Comparison of ENCODE assay signal across 24 cellular contexts in genomic region chr7:70349819-70350218, GRCh38.
A peak's percentile ranks its signal among the peaks of the same experiment; 100 is the strongest.
DNase-seq lines count a peak whose midpoint lies in the region; ATAC-seq and TF ChIP-seq lines count a peak whose summit lies in the region.
"Had no signal": no experiment of that assay in that cellular context is flagged by ENCODE, and none has a peak within 500 bp of the region (broad histone marks: within the 10 kb centered on the region; RNA-seq: fewer than 3 reads in every experiment).

No MANE protein-coding gene starts in this region.

- peaks cover 2% of the 10 kb centered on the region for H3K27me3 Mint-ChIP-seq in neural progenitor cell (ENCODE audit: insufficient read depth, low read depth)
- H3K27me3 Mint-ChIP-seq: CD4-positive, alpha-beta T cell; CD8-positive, alpha-beta memory T cell had no signal

- peak; percentile 69 for ATAC-seq in Right ventricle myocardium superior (ENCODE audit: poor library complexity)
- ATAC-seq in heart left ventricle = peak; percentile 69 to 90 (median 88)
- ATAC-seq in left ventricle myocardium superior = peak; percentile 75
- ATAC-seq: A549, GM12878 had no signal

- H3K9me3 ChIP-seq in right atrium auricular region (no peaks in the 10 kb centered on the region), heart left ventricle (no peaks in the 10 kb centered on the region), neural progenitor cell (ENCODE audit: low read depth) (no peaks in the 10 kb centered on the region), testis (no peaks in the 10 kb centered on the region)
- H3K9me3 ChIP-seq: A549, BE2C had no signal

- no peak for TF ChIP-seq CTCF in right atrium auricular region (IDR thresholded peaks at IDR 0.05)
- no peak for TF ChIP-seq CTCF in heart left ventricle (IDR thresholded peaks at IDR 0.05)
- TF ChIP-seq CTCF in neural progenitor cell (IDR thresholded peaks at IDR 0.05) = no peak
- TF ChIP-seq CTCF in testis (IDR thresholded peaks at IDR 0.05) = no peak

- no peaks in the 10 kb centered on the region for H3K79me2 ChIP-seq in neural progenitor cell (ENCODE audit: low read depth)

- intact Hi-C loops in Right ventricle myocardium superior (cut with DNase I) = no loop called here
- intact Hi-C loops in heart left ventricle (cut with DNase I) = no loop called here
- intact Hi-C loops in left ventricle myocardium superior (cut with micrococcal nuclease) = no loop called here
- intact Hi-C loops in testis (cut with DNase I; ENCODE audit: low total_unique reads) = no loop called here

- peaks cover 25% of the 10 kb centered on the region for H3K4me1 Mint-ChIP-seq in neural progenitor cell

- H3K4me3 ChIP-seq in right atrium auricular region (no peak overlapping the region), heart left ventricle (no peak overlapping the region), neural progenitor cell (no peak overlapping the region), testis (no peak overlapping the region)
- H3K4me3 ChIP-seq: A549; BLaER1 treated with 17β-estradiol and CSF1 and Interleukin-3, amounts not matched to agents 10 nM and 100 nM; GM12878; GM23248 had no signal

- no peak overlapping the region for H3K4me3 Mint-ChIP-seq in neural progenitor cell
- H3K4me3 Mint-ChIP-seq: CD14-positive monocyte; CD4-positive, alpha-beta T cell; CD8-positive, alpha-beta memory T cell had no signal

- peaks cover 31% of the 10 kb centered on the region for H3F3A ChIP-seq in neural progenitor cell (ENCODE audit: low read depth)

- no peak overlapping the region for H2AFZ ChIP-seq in neural progenitor cell (replicated peaks)
- H2AFZ ChIP-seq: GM23248 had no signal

- TF ChIP-seq POLR2A in heart left ventricle (IDR thresholded peaks at IDR 0.05) (no peak), testis (IDR thresholded peaks at IDR 0.05) (no peak)

- H3K4me1 ChIP-seq in right atrium auricular region (peaks cover 0 to 9% of the 10 kb centered on the region in 2 donors), heart left ventricle (peaks cover 0 to 8% (median 0%) of the 10 kb centered on the region in 12 donors), neural progenitor cell (peaks cover 31% of the 10 kb centered on the region), testis (no peaks in the 10 kb centered on the region)
- H3K4me1 ChIP-seq: A549 had no signal

- no peak overlapping the region for H3K4me2 ChIP-seq in neural progenitor cell
- H3K4me2 ChIP-seq: A549 had no signal

- DNase-seq in Right ventricle myocardium superior (no peak), right atrium auricular region (ENCODE audit: low spot score) (no peak), heart left ventricle (no peak), left ventricle myocardium superior (no peak), neural progenitor cell (ENCODE audit: low spot score) (no peak), cerebellar cortex (ENCODE audit: low spot score) (no peak), testis (no peak)
- DNase-seq: 8988T; ACHN; AML-193; BE2C; CD4-positive, alpha-beta T cell; CD8-positive, alpha-beta memory T cell; DMS 273 treated with DMSO at 0.1 percent for 48 hours; DMS79; EL; GDM1; GM23248; H7; HCEC 1CT had no signal

- H3K27ac Mint-ChIP-seq in neural progenitor cell = no peak overlapping the region
- H3K27ac Mint-ChIP-seq: CD14-positive monocyte; CD4-positive, alpha-beta T cell had no signal

- H3K27ac ChIP-seq in right atrium auricular region (no peak overlapping the region), heart left ventricle (no peak overlapping the region), neural progenitor cell (no peak overlapping the region), testis (no peak overlapping the region)
- H3K27ac ChIP-seq: A549; BLaER1 treated with 17β-estradiol and CSF1 and Interleukin-3, amounts not matched to agents 10 nM and 100 nM; GM23248 had no signal

- H3K36me3 ChIP-seq in right atrium auricular region (no peaks in the 10 kb centered on the region), heart left ventricle (no peaks in the 10 kb centered on the region), neural progenitor cell (no peaks in the 10 kb centered on the region), testis (ENCODE audit: low read depth, missing control alignments) (no peaks in the 10 kb centered on the region)
- H3K36me3 ChIP-seq: BE2C had no signal

- 38 to 62% (median 56%) methylated on average over 1 of the region's 1 CpG for WGBS in heart left ventricle, 4 donors
- WGBS in testis, 2 donors = 38 to 59% methylated on average over 1 of the region's 1 CpG

- H4K20me1 ChIP-seq in neural progenitor cell (ENCODE audit: low read depth) = peaks cover 13% of the 10 kb centered on the region

- H3K36me3 Mint-ChIP-seq in neural progenitor cell = peaks cover 6% of the 10 kb centered on the region
- H3K36me3 Mint-ChIP-seq: CD14-positive monocyte had no signal

- no peaks in the 10 kb centered on the region for H3K27me3 ChIP-seq in right atrium auricular region
- H3K27me3 ChIP-seq in heart left ventricle = no peaks in the 10 kb centered on the region
- peaks cover 27% of the 10 kb centered on the region for H3K27me3 ChIP-seq in neural progenitor cell
- H3K27me3 ChIP-seq in testis = no peaks in the 10 kb centered on the region
- H3K27me3 ChIP-seq: BE2C; BLaER1 treated with 17β-estradiol and CSF1 and Interleukin-3, amounts not matched to agents 10 nM and 100 nM had no signal

- no peak overlapping the region for H3K9ac ChIP-seq in neural progenitor cell
- H3K9ac ChIP-seq: BLaER1 treated with 17β-estradiol and CSF1 and Interleukin-3, amounts not matched to agents 10 nM and 100 nM; GM23248 had no signal

- no peaks in the 10 kb centered on the region for H3K9me3 Mint-ChIP-seq in neural progenitor cell
- H3K9me3 Mint-ChIP-seq: CD8-positive, alpha-beta memory T cell had no signal
